Comparison of ENCODE assay signal across 9 cellular contexts in genomic region chr11:62857541-62857982, GRCh38. TPM values are rescaled to one million over a fixed set of nuclear protein-coding genes. Genes with fewer than 3 reads are reported as not detected.
A peak's percentile ranks its signal among the peaks of the same experiment; 100 is the strongest.
DNase-seq lines count a peak whose midpoint lies in the region; ATAC-seq, FAIRE-seq and TF ChIP-seq lines count a peak whose summit lies in the region.
"Had no signal": no experiment of that assay in that cellular context is flagged by ENCODE, and none has a peak within 500 bp of the region (broad histone marks: within the 10 kb centered on the region; RNA-seq: fewer than 3 reads in every experiment).

No MANE protein-coding gene starts in this region.

- intact Hi-C loops in OCI-LY7 (cut with micrococcal nuclease; ENCODE audit: unreplicated experiment) (no loop called here), endothelial cell of umbilical vein (cut with micrococcal nuclease) (no loop called here)

- H3K4me1 ChIP-seq in OCI-LY7 (ENCODE audit: insufficient read depth, low read length, poor library complexity, severe bottlenecking) (peaks cover 49% of the 10 kb centered on the region), endothelial cell of umbilical vein (ENCODE audit: control insufficient read depth, extremely low read depth, insufficient read depth, low read length) (peaks cover 24% of the 10 kb centered on the region)

- H3K9me1 ChIP-seq in endothelial cell of umbilical vein (replicated peaks; ENCODE audit: control insufficient read depth, extremely low read depth, insufficient read depth, low read length): no peaks in the 10 kb centered on the region

- H3K9ac ChIP-seq in endothelial cell of umbilical vein (replicated peaks; ENCODE audit: extremely low read depth, insufficient read depth, low read length): peak overlapping the region; percentile 25

- H3K27ac ChIP-seq in OCI-LY7 (ENCODE audit: low read depth, low read length, poor library complexity, severe bottlenecking) (peak overlapping the region; percentile 92), endothelial cell of umbilical vein (ENCODE audit: insufficient read depth, low read depth, low read length) (no peak overlapping the region)
- H3K27ac ChIP-seq: cardiac muscle cell had no signal

- peak overlapping the region; percentile 99 for H3K4me3 Mint-ChIP-seq in activated T-cell treated with anti-CD3 and anti-CD28 coated beads, Interleukin-2, amount 50 U/mL, for 24 hours
- peak overlapping the region; percentile 94 for H3K4me3 Mint-ChIP-seq in stimulated activated effector memory CD8-positive, alpha-beta T cell treated with anti-CD3 and anti-CD28 coated beads, Interleukin-12 subunit alpha, Interleukin-12 subunit beta, amount 100 ng/mL, for 72 hours

- H3K9me2 ChIP-seq in OCI-LY7 (ENCODE audit: insufficient read depth, low read length): no peaks in the 10 kb centered on the region

- no peak for TF ChIP-seq POLR2A in endothelial cell of umbilical vein (IDR thresholded peaks at IDR 0.05; ENCODE audit: low read depth, low read length)

- CTCF ChIA-PET in OCI-LY7 (lab: Charles Lee; ENCODE audit: unreplicated experiment): interaction anchor here (0.6 kb wide), 1 partner anchor 128 kb away, joined by 3 read pairs; no protein-coding TSS in a partner anchor
- CTCF ChIA-PET in endothelial cell of umbilical vein (lab: Charles Lee): interaction anchor here (1.3 to 3.3 kb wide), 2 partner anchors 24 to 71 kb away, joined by 12 to 20 read pairs; partner anchors contain the start of gene SLC3A2

- no peak for ATAC-seq in stimulated activated effector memory CD8-positive, alpha-beta T cell treated with anti-CD3 and anti-CD28 coated beads, Interleukin-12 subunit alpha, Interleukin-12 subunit beta, amount 100 ng/mL, for 72 hours
- ATAC-seq in GM18907 (IDR thresholded peaks at IDR 0.05; ENCODE audit: unreplicated experiment) (no peak), HG02885 (IDR thresholded peaks at IDR 0.05; ENCODE audit: poor library complexity, unreplicated experiment) (no peak)

- DNase-seq in activated T-cell treated with anti-CD3 and anti-CD28 coated beads, Interleukin-2, amount 50 U/mL, for 24 hours: no peak
- no peak for DNase-seq in activated T-cell treated with anti-CD3 and anti-CD28 coated beads, Interleukin-2, amount 50 U/mL, for 48 hours
- DNase-seq in OCI-LY7 (ENCODE audit: low spot score): no peak
- no peak for DNase-seq in endothelial cell of umbilical vein (ENCODE audit: low read depth, low spot score)
- no peak for DNase-seq in stimulated activated effector memory CD8-positive, alpha-beta T cell treated with anti-CD3 and anti-CD28 coated beads, Interleukin-12 subunit alpha, Interleukin-12 subunit beta, amount 100 ng/mL, for 72 hours (ENCODE audit: low spot score in 2 of 2)
- no peak for DNase-seq in NCI-H510A treated with DMSO at 0.1 percent for 48 hours (lab: John Stamatoyannopoulos, UW)

- H3K4me2 ChIP-seq in OCI-LY7 (ENCODE audit: low read length) (peak overlapping the region; percentile 99), endothelial cell of umbilical vein (ENCODE audit: insufficient read depth, low read length) (peak overlapping the region; percentile 71)

- dilution Hi-C loops in endothelial cell of umbilical vein (cut with MboI; ENCODE audit: extremely low pct_ligation_motif_present, low sequenced_read_pairs): no loop called here

- no peaks in the 10 kb centered on the region for H3K9me3 Mint-ChIP-seq in activated T-cell treated with anti-CD3 and anti-CD28 coated beads, Interleukin-2, amount 50 U/mL, for 24 hours
- H3K9me3 Mint-ChIP-seq in stimulated activated effector memory CD8-positive, alpha-beta T cell treated with anti-CD3 and anti-CD28 coated beads, Interleukin-12 subunit alpha, Interleukin-12 subunit beta, amount 100 ng/mL, for 72 hours: no peaks in the 10 kb centered on the region

- POLR2A ChIA-PET in OCI-LY7 (lab: Charles Lee): interaction anchor here (0.7 to 5.1 kb wide), 9 partner anchors 13 to 1100 kb away, joined by 3 to 70 read pairs (median 7); partner anchors contain the start of genes SLC3A2, TUT1, WDR74 and ZBTB3
- POLR2A ChIA-PET in endothelial cell of umbilical vein (lab: Charles Lee): interaction anchor here (0.5 to 9.3 kb wide), 5 partner anchors 17 to 164 kb away, joined by 3 to 186 read pairs (median 8); partner anchors contain the start of genes STX5, TEX54 and WDR74

- H3K79me2 ChIP-seq in OCI-LY7 (ENCODE audit: insufficient read depth, low read depth, low read length) (peaks cover 99% of the 10 kb centered on the region), endothelial cell of umbilical vein (ENCODE audit: control insufficient read depth, insufficient read depth, low read length) (peaks cover 56% of the 10 kb centered on the region)

- H4K20me1 ChIP-seq in OCI-LY7 (ENCODE audit: insufficient read depth, low read length): peaks cover 48% of the 10 kb centered on the region
- H4K20me1 ChIP-seq in endothelial cell of umbilical vein (replicated peaks; ENCODE audit: control insufficient read depth, extremely low read depth, insufficient read depth, low read length): peaks cover 10% of the 10 kb centered on the region

- TF ChIP-seq CTCF in OCI-LY7 (conservative IDR thresholded peaks at IDR 0.05; ENCODE audit: low read length): no peak
- no peak for TF ChIP-seq CTCF in endothelial cell of umbilical vein (IDR thresholded peaks at IDR 0.05; ENCODE audit: extremely low read depth in 1 of 2, insufficient read depth in 1 of 2, low read depth in 1 of 2, low read length in 2 of 2)

- H3K4me3 ChIP-seq in OCI-LY7 (ENCODE audit: low read depth, low read length, poor library complexity, severe bottlenecking) (peak overlapping the region; percentile 94), endothelial cell of umbilical vein (replicated peaks in 1 of 3; ENCODE audit: insufficient read depth in 1 of 3, low read depth in 1 of 3, low read length in 3 of 3) (peak overlapping the region in 1 of 3 experiments; percentile 6)

- H3K9me3 ChIP-seq in OCI-LY7 (ENCODE audit: low read length) (no peaks in the 10 kb centered on the region), endothelial cell of umbilical vein (replicated peaks; ENCODE audit: control insufficient read depth, insufficient read depth, low read length) (no peaks in the 10 kb centered on the region)

- H3K36me3 Mint-ChIP-seq in activated T-cell treated with anti-CD3 and anti-CD28 coated beads, Interleukin-2, amount 50 U/mL, for 24 hours (ENCODE audit: low read depth): peaks cover 77% of the 10 kb centered on the region
- H3K36me3 Mint-ChIP-seq in stimulated activated effector memory CD8-positive, alpha-beta T cell treated with anti-CD3 and anti-CD28 coated beads, Interleukin-12 subunit alpha, Interleukin-12 subunit beta, amount 100 ng/mL, for 72 hours: peaks cover 50% of the 10 kb centered on the region

- peak overlapping the region; percentile 85 for H3K27ac Mint-ChIP-seq in activated T-cell treated with anti-CD3 and anti-CD28 coated beads, Interleukin-2, amount 50 U/mL, for 24 hours
- peak overlapping the region; percentile 54 for H3K27ac Mint-ChIP-seq in stimulated activated effector memory CD8-positive, alpha-beta T cell treated with anti-CD3 and anti-CD28 coated beads, Interleukin-12 subunit alpha, Interleukin-12 subunit beta, amount 100 ng/mL, for 72 hours

- H3K27me3 Mint-ChIP-seq in activated T-cell treated with anti-CD3 and anti-CD28 coated beads, Interleukin-2, amount 50 U/mL, for 24 hours: peaks cover 4% of the 10 kb centered on the region

- H2AFZ ChIP-seq in OCI-LY7 (ENCODE audit: low read length): no peak overlapping the region
- H2AFZ ChIP-seq in endothelial cell of umbilical vein (ENCODE audit: low read depth, low read length): no peak overlapping the region

- H3K4me1 Mint-ChIP-seq in activated T-cell treated with anti-CD3 and anti-CD28 coated beads, Interleukin-2, amount 50 U/mL, for 24 hours (ENCODE audit: low read depth): peaks cover 61% of the 10 kb centered on the region
- H3K4me1 Mint-ChIP-seq in stimulated activated effector memory CD8-positive, alpha-beta T cell treated with anti-CD3 and anti-CD28 coated beads, Interleukin-12 subunit alpha, Interleukin-12 subunit beta, amount 100 ng/mL, for 72 hours: peaks cover 51% of the 10 kb centered on the region

- no peaks in the 10 kb centered on the region for H3K27me3 ChIP-seq in endothelial cell of umbilical vein (ENCODE audit: control insufficient read depth in 2 of 2, insufficient read depth in 2 of 2, low read length in 2 of 2)
- H3K27me3 ChIP-seq: cardiac muscle cell had no signal

- no peak for FAIRE-seq in endothelial cell of umbilical vein (lab: Jason Lieb, UNC)

- H3K36me3 ChIP-seq in OCI-LY7 (ENCODE audit: insufficient read depth, low read length): peaks cover 76% of the 10 kb centered on the region
- H3K36me3 ChIP-seq in endothelial cell of umbilical vein (ENCODE audit: control insufficient read depth in 2 of 2, extremely low read depth in 1 of 2, insufficient read depth in 2 of 2, low read length in 2 of 2): peaks cover 6 to 21% of the 10 kb centered on the region in 2 experiments

- no TSS peak for BruUV-seq in OCI-LY7 (replicated peaks; lab: Mats Ljungman, UMichigan)
- no TSS peak for BruUV-seq in endothelial cell of umbilical vein (replicated peaks; lab: Mats Ljungman, UMichigan)

RNA-seq across cellular contexts. Expression of gene WDR74, which starts 18.2 kb away (rescaled TPM):
- total RNA-seq in OCI-LY7 (2014; rRNA removed; shearing (Covaris generic)): 139 and 169 TPM in 2 replicates
- total RNA-seq in OCI-LY7 (2022) (85.0 and 98.4 TPM in 2 replicates), endothelial cell of umbilical vein (51.7 and 51.8 TPM in 2 replicates)
- polyA plus RNA-seq in endothelial cell of umbilical vein: 44.7 and 44.8 TPM in 2 replicates
- polyA plus RNA-seq in endothelial cell of umbilical vein (2011; cell fraction: cytosol; rRNA removed): 42.0 and 42.4 TPM in 2 replicates
- polyA plus RNA-seq in endothelial cell of umbilical vein (2011; cell fraction: nucleus; rRNA removed): 86.8 and 87.9 TPM in 2 replicates
- 41.8 and 42.0 TPM in 2 replicates for polyA plus RNA-seq in endothelial cell of umbilical vein (2012)
- 72.7 and 87.6 TPM in 2 replicates for polyA minus RNA-seq in endothelial cell of umbilical vein
- 87.2 TPM for polyA minus RNA-seq in endothelial cell of umbilical vein (2011; cell fraction: cytosol; rRNA and poly(A)+ RNA removed)
- polyA minus RNA-seq in endothelial cell of umbilical vein (2011; cell fraction: nucleus; rRNA and poly(A)+ RNA removed): 97.3 and 116 TPM in 2 replicates

RNA-seq across cellular contexts. Expression of gene SLC3A2, which starts 23.1 kb away (rescaled TPM):
- total RNA-seq in OCI-LY7 (2014; rRNA removed; shearing (Covaris generic)): 289 and 291 TPM in 2 replicates
- 321 and 339 TPM in 2 replicates for total RNA-seq in OCI-LY7 (2022)
- total RNA-seq in endothelial cell of umbilical vein: 190 and 208 TPM in 2 replicates
- 337 and 344 TPM in 2 replicates for polyA plus RNA-seq in endothelial cell of umbilical vein
- 198 and 221 TPM in 2 replicates for polyA plus RNA-seq in endothelial cell of umbilical vein (2011; cell fraction: cytosol; rRNA removed)
- 576 and 592 TPM in 2 replicates for polyA plus RNA-seq in endothelial cell of umbilical vein (2011; cell fraction: nucleus; rRNA removed)
- polyA plus RNA-seq in endothelial cell of umbilical vein (2012): 149 and 184 TPM in 2 replicates
- polyA minus RNA-seq in endothelial cell of umbilical vein: 194 and 205 TPM in 2 replicates
- 579 TPM for polyA minus RNA-seq in endothelial cell of umbilical vein (2011; cell fraction: cytosol; rRNA and poly(A)+ RNA removed)
- polyA minus RNA-seq in endothelial cell of umbilical vein (2011; cell fraction: nucleus; rRNA and poly(A)+ RNA removed): 229 and 240 TPM in 2 replicates

RNA-seq across cellular contexts. Expression of gene TEX54, which starts 24.9 kb away (rescaled TPM):
- 1.0 TPM in 1 of 2 replicates, not detected in the other for total RNA-seq in OCI-LY7 (2014; rRNA removed; shearing (Covaris generic))
- total RNA-seq in OCI-LY7 (2022) (0.89 TPM in 1 of 2 replicates, not detected in the other), endothelial cell of umbilical vein (not detected in 2 replicates)
- not detected in 2 replicates for polyA plus RNA-seq in endothelial cell of umbilical vein
- polyA plus RNA-seq in endothelial cell of umbilical vein (2011; cell fraction: cytosol; rRNA removed): not detected in 2 replicates
- not detected in 2 replicates for polyA plus RNA-seq in endothelial cell of umbilical vein (2011; cell fraction: nucleus; rRNA removed)
- not detected in 2 replicates for polyA plus RNA-seq in endothelial cell of umbilical vein (2012)
- polyA minus RNA-seq in endothelial cell of umbilical vein: not detected in 2 replicates
- not detected for polyA minus RNA-seq in endothelial cell of umbilical vein (2011; cell fraction: cytosol; rRNA and poly(A)+ RNA removed)
- not detected in 2 replicates for polyA minus RNA-seq in endothelial cell of umbilical vein (2011; cell fraction: nucleus; rRNA and poly(A)+ RNA removed)
- total RNA-seq: cardiac muscle cell had no signal

RNA-seq across cellular contexts. Expression of gene STX5, which starts 25.7 kb away (rescaled TPM):
- total RNA-seq in OCI-LY7 (2014; rRNA removed; shearing (Covaris generic)): 21.7 and 30.6 TPM in 2 replicates
- total RNA-seq in OCI-LY7 (2022) (41.0 and 47.5 TPM in 2 replicates), endothelial cell of umbilical vein (41.3 and 42.8 TPM in 2 replicates)
- polyA plus RNA-seq in endothelial cell of umbilical vein: 46.4 and 50.7 TPM in 2 replicates
- 42.9 and 45.1 TPM in 2 replicates for polyA plus RNA-seq in endothelial cell of umbilical vein (2011; cell fraction: cytosol; rRNA removed)
- 42.6 and 48.9 TPM in 2 replicates for polyA plus RNA-seq in endothelial cell of umbilical vein (2011; cell fraction: nucleus; rRNA removed)
- polyA plus RNA-seq in endothelial cell of umbilical vein (2012): 36.1 and 49.4 TPM in 2 replicates
- polyA minus RNA-seq in endothelial cell of umbilical vein: 59.2 and 65.6 TPM in 2 replicates
- polyA minus RNA-seq in endothelial cell of umbilical vein (2011; cell fraction: cytosol; rRNA and poly(A)+ RNA removed): 35.4 TPM
- 26.8 and 30.0 TPM in 2 replicates for polyA minus RNA-seq in endothelial cell of umbilical vein (2011; cell fraction: nucleus; rRNA and poly(A)+ RNA removed)

RNA-seq across cellular contexts. Expression of gene NXF1, which starts 52.3 kb away (rescaled TPM):
- 35.1 and 53.3 TPM in 2 replicates for total RNA-seq in OCI-LY7 (2014; rRNA removed; shearing (Covaris generic))
- total RNA-seq in OCI-LY7 (2022) (50.5 and 62.0 TPM in 2 replicates), endothelial cell of umbilical vein (71.4 and 74.4 TPM in 2 replicates)
- polyA plus RNA-seq in endothelial cell of umbilical vein: 99.8 and 101 TPM in 2 replicates
- polyA plus RNA-seq in endothelial cell of umbilical vein (2011; cell fraction: cytosol; rRNA removed): 75.1 and 78.1 TPM in 2 replicates
- 336 and 463 TPM in 2 replicates for polyA plus RNA-seq in endothelial cell of umbilical vein (2011; cell fraction: nucleus; rRNA removed)
- polyA plus RNA-seq in endothelial cell of umbilical vein (2012): 61.2 and 75.7 TPM in 2 replicates
- 75.9 and 84.3 TPM in 2 replicates for polyA minus RNA-seq in endothelial cell of umbilical vein
- polyA minus RNA-seq in endothelial cell of umbilical vein (2011; cell fraction: cytosol; rRNA and poly(A)+ RNA removed): 39.1 TPM
- polyA minus RNA-seq in endothelial cell of umbilical vein (2011; cell fraction: nucleus; rRNA and poly(A)+ RNA removed): 67.6 and 94.2 TPM in 2 replicates
